In genomic region chr19:54928299-54928698, GRCh38 we compare ENCODE assay signal across 1 cellular context.
TF ChIP-seq lines count a peak whose summit lies in the region.

No MANE protein-coding gene starts in this region.

TF ChIP-seq in GM23338, 12 proteins besides CTCF, POLR2A, EP300 and RAD21 (continued from another document):
- TF ChIP-seq ETS1 (IDR thresholded peaks at IDR 0.05), result no peak
- TF ChIP-seq JUNB (IDR thresholded peaks at IDR 0.05; ENCODE audit: unreplicated experiment), result no peak
- TF ChIP-seq, protein P1, sequence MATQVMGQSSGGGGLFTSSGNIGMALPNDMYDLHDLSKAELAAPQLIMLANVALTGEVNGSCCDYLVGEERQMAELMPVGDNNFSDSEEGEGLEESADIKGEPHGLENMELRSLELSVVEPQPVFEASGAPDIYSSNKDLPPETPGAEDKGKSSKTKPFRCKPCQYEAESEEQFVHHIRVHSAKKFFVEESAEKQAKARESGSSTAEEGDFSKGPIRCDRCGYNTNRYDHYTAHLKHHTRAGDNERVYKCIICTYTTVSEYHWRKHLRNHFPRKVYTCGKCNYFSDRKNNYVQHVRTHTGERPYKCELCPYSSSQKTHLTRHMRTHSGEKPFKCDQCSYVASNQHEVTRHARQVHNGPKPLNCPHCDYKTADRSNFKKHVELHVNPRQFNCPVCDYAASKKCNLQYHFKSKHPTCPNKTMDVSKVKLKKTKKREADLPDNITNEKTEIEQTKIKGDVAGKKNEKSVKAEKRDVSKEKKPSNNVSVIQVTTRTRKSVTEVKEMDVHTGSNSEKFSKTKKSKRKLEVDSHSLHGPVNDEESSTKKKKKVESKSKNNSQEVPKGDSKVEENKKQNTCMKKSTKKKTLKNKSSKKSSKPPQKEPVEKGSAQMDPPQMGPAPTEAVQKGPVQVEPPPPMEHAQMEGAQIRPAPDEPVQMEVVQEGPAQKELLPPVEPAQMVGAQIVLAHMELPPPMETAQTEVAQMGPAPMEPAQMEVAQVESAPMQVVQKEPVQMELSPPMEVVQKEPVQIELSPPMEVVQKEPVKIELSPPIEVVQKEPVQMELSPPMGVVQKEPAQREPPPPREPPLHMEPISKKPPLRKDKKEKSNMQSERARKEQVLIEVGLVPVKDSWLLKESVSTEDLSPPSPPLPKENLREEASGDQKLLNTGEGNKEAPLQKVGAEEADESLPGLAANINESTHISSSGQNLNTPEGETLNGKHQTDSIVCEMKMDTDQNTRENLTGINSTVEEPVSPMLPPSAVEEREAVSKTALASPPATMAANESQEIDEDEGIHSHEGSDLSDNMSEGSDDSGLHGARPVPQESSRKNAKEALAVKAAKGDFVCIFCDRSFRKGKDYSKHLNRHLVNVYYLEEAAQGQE (IDR thresholded peaks at IDR 0.05; ENCODE audit: unreplicated experiment), result no peak
- no peak for TF ChIP-seq ZNF331 (CRISPR knock-in tag; IDR thresholded peaks at IDR 0.05; ENCODE audit: low read depth)
- no peak for TF ChIP-seq EZH2phosphoT487 (IDR thresholded peaks at IDR 0.05; ENCODE audit: unreplicated experiment)
